9 cellular contexts compared by ENCODE assay signal in genomic region chr10:69375307-69376151, GRCh38. TPM values are rescaled to one million over a fixed set of nuclear protein-coding genes. Genes with fewer than 3 reads are reported as not detected.
DNase-seq lines count a peak whose midpoint lies in the region; ATAC-seq and TF ChIP-seq lines count a peak whose summit lies in the region.
"Had no signal": no experiment of that assay in that cellular context is flagged by ENCODE, and none has a peak within 500 bp of the region (broad histone marks: within the 10 kb centered on the region; RNA-seq: fewer than 3 reads in every experiment).

No MANE protein-coding gene starts in this region.

- 97% methylated on average over 7 of the region's 19 CpGs for WGBS in SK-N-SH (ENCODE audit: low lambda C conversion rate)
- WGBS in right lobe of liver (ENCODE audit: insufficient coverage, low coverage, low lambda C conversion rate, missing lambda C conversion rate): 75% methylated on average over 2 of the region's 19 CpGs

- no peak overlapping the region for H3K4me2 ChIP-seq in SK-N-SH

- H3F3A ChIP-seq in SK-N-SH (replicated peaks; ENCODE audit: insufficient read depth): no peaks in the 10 kb centered on the region

- H3K4me3 ChIP-seq in SK-N-SH (ENCODE audit: low read depth in 2 of 2, low read length in 1 of 2): no peak overlapping the region
- peak overlapping the region; percentile 43 for H3K4me3 ChIP-seq in coronary artery
- H3K4me3 ChIP-seq in right lobe of liver: no peak overlapping the region
- peak overlapping the region in 1 of 2 donors; percentile 11 for H3K4me3 ChIP-seq in tibial artery

- no peak overlapping the region for H2AFZ ChIP-seq in SK-N-SH (ENCODE audit: low read depth)

- TF ChIP-seq EP300 in SK-N-SH (IDR thresholded peaks at IDR 0.05; ENCODE audit: borderline replicate concordance in 1 of 2, low read depth in 1 of 2, low read length in 1 of 2): no peak

- TF ChIP-seq CTCF in SK-N-SH (IDR thresholded peaks at IDR 0.05) (no peak), coronary artery (IDR thresholded peaks at IDR 0.05) (no peak), right lobe of liver (IDR thresholded peaks at IDR 0.05) (no peak), tibial artery (IDR thresholded peaks at IDR 0.05) (no peak)

- ATAC-seq in SK-N-SH treated with all-trans-retinoic acid at 6 μM for 48 hours (peak; percentile 37; the same call in 2 of the 3 replicates), right lobe of liver (peak in 3 of 4 donors; percentile 22 to 50 (median 29)), HG03457 (IDR thresholded peaks at IDR 0.05; ENCODE audit: unreplicated experiment) (no peak), GM18909 (IDR thresholded peaks at IDR 0.05; ENCODE audit: poor library complexity, unreplicated experiment) (no peak)

- CTCF ChIA-PET in SK-N-SH (lab: Yijun Ruan, JAX): interaction anchor here (0.7 to 1.3 kb wide), 5 partner anchors 12 to 139 kb away, joined by 3 to 4 read pairs (median 3); no protein-coding TSS in a partner anchor

- H3K36me3 ChIP-seq in SK-N-SH (replicated peaks in 1 of 2; ENCODE audit: control insufficient read depth in 1 of 2, insufficient read depth in 2 of 2, low read length in 1 of 2): peaks cover 34 to 40% of the 10 kb centered on the region in 2 experiments
- no peaks in the 10 kb centered on the region for H3K36me3 ChIP-seq in right lobe of liver
- H3K36me3 ChIP-seq in tibial artery: peaks cover 38 to 72% (median 57%) of the 10 kb centered on the region in 3 donors

- no peak for DNase-seq in SK-N-SH
- no peak for DNase-seq in coronary artery (ENCODE audit: low spot score)
- no peak for DNase-seq in right lobe of liver
- peak in 1 of 2 donors; percentile 82 for DNase-seq in tibial artery
- no peak for DNase-seq in T-helper 2 cell

- TF ChIP-seq RAD21 in SK-N-SH (IDR thresholded peaks at IDR 0.05; ENCODE audit: low read length): no peak

- H3K9me3 ChIP-seq in SK-N-SH: no peaks in the 10 kb centered on the region
- H3K9me3 ChIP-seq in right lobe of liver: no peaks in the 10 kb centered on the region
- H3K9me3 ChIP-seq in tibial artery: no peaks in the 10 kb centered on the region

- intact Hi-C loops in right lobe of liver (cut with DNase I) (no loop called here), tibial artery (cut with DNase I; ENCODE audit: low total_unique reads) (no loop called here)

- H3K4me1 ChIP-seq in SK-N-SH (ENCODE audit: control insufficient read depth in 1 of 2, insufficient read depth in 2 of 2, low read depth in 1 of 2, low read length in 1 of 2): no peaks in the 10 kb centered on the region; a peak in 1 of 4 replicates
- H3K4me1 ChIP-seq in right lobe of liver: no peaks in the 10 kb centered on the region
- peaks cover 0 to 37% (median 20%) of the 10 kb centered on the region in 4 donors for H3K4me1 ChIP-seq in tibial artery

- TF ChIP-seq POLR2A in right lobe of liver (IDR thresholded peaks at IDR 0.05): no peak

- 0 out of 2 replicates have a peak, but pooled peaks cover 3% of the 10 kb centered on the region for H3K79me2 ChIP-seq in SK-N-SH (ENCODE audit: insufficient read depth)

- no peaks in the 10 kb centered on the region for H3K27me3 ChIP-seq in SK-N-SH (ENCODE audit: insufficient read depth)
- no peaks in the 10 kb centered on the region for H3K27me3 ChIP-seq in right lobe of liver
- H3K27me3 ChIP-seq in tibial artery: no peaks in the 10 kb centered on the region

- no peaks in the 10 kb centered on the region for H4K20me1 ChIP-seq in SK-N-SH (ENCODE audit: insufficient read depth)

- POLR2A ChIA-PET in SK-N-SH (lab: Yijun Ruan, JAX): no interaction called here

- no peak overlapping the region for H3K27ac ChIP-seq in SK-N-SH (ENCODE audit: low read depth in 2 of 2, low read length in 1 of 2)
- H3K27ac ChIP-seq in coronary artery: peak overlapping the region; percentile 39 to 86
- no peak overlapping the region for H3K27ac ChIP-seq in right lobe of liver
- peak overlapping the region; percentile 55 to 63 for H3K27ac ChIP-seq in tibial artery

- H3K9ac ChIP-seq in SK-N-SH: no peak overlapping the region

- H3K9me2 ChIP-seq in SK-N-SH: no peaks in the 10 kb centered on the region

TF ChIP-seq in SK-N-SH treated with all-trans-retinoic acid at 6 μM for 48 hours, 23 proteins besides CTCF, POLR2A, EP300 and RAD21:
- TF ChIP-seq ISL1 (CRISPR knock-in tag; IDR thresholded peaks at IDR 0.05): no peak

TF ChIP-seq in SK-N-SH, 30 proteins besides CTCF, POLR2A, EP300 and RAD21:
- TF ChIP-seq TCF12 (IDR thresholded peaks at IDR 0.05): no peak
- TF ChIP-seq CHD2 (IDR thresholded peaks at IDR 0.05; ENCODE audit: low read length, partially characterized antibody): no peak
- no peak for TF ChIP-seq POLR2AphosphoS5 (IDR thresholded peaks at IDR 0.05; ENCODE audit: low read depth, low read length)
- TF ChIP-seq NFIC (IDR thresholded peaks at IDR 0.05; ENCODE audit: borderline replicate concordance): no peak
- TF ChIP-seq, protein P1, sequence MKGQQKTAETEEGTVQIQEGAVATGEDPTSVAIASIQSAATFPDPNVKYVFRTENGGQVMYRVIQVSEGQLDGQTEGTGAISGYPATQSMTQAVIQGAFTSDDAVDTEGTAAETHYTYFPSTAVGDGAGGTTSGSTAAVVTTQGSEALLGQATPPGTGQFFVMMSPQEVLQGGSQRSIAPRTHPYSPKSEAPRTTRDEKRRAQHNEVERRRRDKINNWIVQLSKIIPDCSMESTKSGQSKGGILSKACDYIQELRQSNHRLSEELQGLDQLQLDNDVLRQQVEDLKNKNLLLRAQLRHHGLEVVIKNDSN (IDR thresholded peaks at IDR 0.05; ENCODE audit: borderline replicate concordance, low read depth): no peak
- no peak for TF ChIP-seq USF2 (IDR thresholded peaks at IDR 0.05; ENCODE audit: borderline replicate concordance, low read depth, low read length)
- no peak for TF ChIP-seq RCOR1 (IDR thresholded peaks at IDR 0.05; ENCODE audit: low read length)
- TF ChIP-seq SIN3A (IDR thresholded peaks at IDR 0.05; ENCODE audit: borderline replicate concordance, low read depth, low read length): no peak
- TF ChIP-seq NRF1 (IDR thresholded peaks at IDR 0.05; ENCODE audit: low read depth, low read length): no peak
- TF ChIP-seq PBX3 (IDR thresholded peaks at IDR 0.05): no peak
- no peak for TF ChIP-seq RFX5 (IDR thresholded peaks at IDR 0.05; ENCODE audit: low read length)

RNA-seq across cellular contexts. Expression of gene TACR2, which starts 41.2 kb away (rescaled TPM):
- polyA plus RNA-seq in SK-N-SH (2012; rRNA removed): 0.02 and 0.05 TPM in 2 replicates
- polyA plus RNA-seq in SK-N-SH (2012; cell fraction: cytosol; rRNA removed): 0.03 TPM in 1 of 2 replicates, not detected in the other
- polyA plus RNA-seq in SK-N-SH (2012; cell fraction: nucleus; rRNA removed): not detected in 2 replicates
- under 1 TPM in 3 of 6 experiments, not detected in 3; 0.16 to 0.22 (median 0.16) TPM for total RNA-seq in right lobe of liver
- polyA plus RNA-seq: AG04450 had no signal

Comparison
In these comparisons a context has a peak if more than half of its experiments do, and no peak if none do; other contexts are left out.
1. ATAC-seq: peak in SK-N-SH treated with all-trans-retinoic acid at 6 μM for 48 hours (single experiment) and right lobe of liver (3 of 4); none in HG03457 (single experiment) and GM18909 (single experiment).
2. H3K27ac ChIP-seq: peak in coronary artery (2 of 2) and tibial artery (2 of 2); none in SK-N-SH (0 of 2) and right lobe of liver (0 of 3).